1 cellular context compared by ENCODE assay signal in the genomic region with DNA sequence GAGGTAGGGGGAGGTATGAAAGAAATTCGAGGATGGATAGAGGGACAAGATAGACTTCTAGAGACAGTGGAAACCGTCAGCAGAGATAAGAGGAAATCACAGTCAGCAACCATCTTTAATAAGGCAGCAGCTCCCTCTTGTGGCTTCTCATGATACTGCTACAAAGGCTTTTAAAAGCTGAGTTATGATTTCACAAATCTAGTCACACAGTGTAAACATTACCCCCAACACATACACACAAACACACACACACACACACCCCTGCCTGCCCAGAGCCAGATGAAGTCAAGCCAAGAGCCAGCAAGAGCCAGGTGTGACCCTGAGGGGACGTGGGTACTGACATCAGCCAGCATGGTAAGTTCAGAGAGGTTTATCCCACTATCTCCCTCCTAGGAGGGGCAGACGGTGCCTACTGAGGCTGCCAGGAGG.
A peak's percentile ranks its signal among the peaks of the same experiment; 100 is the strongest.
TF ChIP-seq lines count a peak whose summit lies in the region.

No MANE protein-coding gene starts in this region.

TF ChIP-seq in GM12878, 131 proteins besides CTCF, POLR2A, EP300 and RAD21 (continued from another document):
- TF ChIP-seq SMC3 (IDR thresholded peaks at IDR 0.05; ENCODE audit: borderline replicate concordance, low read length) (peak; percentile 98), SREBF1 (IDR thresholded peaks at IDR 0.05; ENCODE audit: low read length) (no peak), HDGF (IDR thresholded peaks at IDR 0.05) (no peak), KAT2A (conservative IDR thresholded peaks at IDR 0.05; ENCODE audit: control insufficient read depth, low read depth, low read length) (no peak), MEF2A (IDR thresholded peaks at IDR 0.05; ENCODE audit: insufficient read depth, low read depth, low read length) (no peak), RFX5 (IDR thresholded peaks at IDR 0.05; ENCODE audit: low read depth, low read length) (no peak), YY1 (IDR thresholded peaks at IDR 0.05; ENCODE audit: low read depth, low read length) (peak; percentile 75; the same call in 1 of the 2 replicates), PAX8 (IDR thresholded peaks at IDR 0.05) (no peak), ZNF217 (IDR thresholded peaks at IDR 0.05) (no peak), ZNF622 (IDR thresholded peaks at IDR 0.05) (no peak), POLR2AphosphoS2 (IDR thresholded peaks at IDR 0.05; ENCODE audit: low read depth, low read length) (no peak), SPI1 (IDR thresholded peaks at IDR 0.05; ENCODE audit: borderline replicate concordance, insufficient read depth, low read depth, low read length) (peak; percentile 13; the same call in 1 of the 2 replicates), NBN (IDR thresholded peaks at IDR 0.05) (0 out of 2 replicates have a peak, but pooled peaks have one; percentile 41), SREBF2 (IDR thresholded peaks at IDR 0.05; ENCODE audit: low read length) (no peak)
- TF ChIP-seq, protein P1, sequence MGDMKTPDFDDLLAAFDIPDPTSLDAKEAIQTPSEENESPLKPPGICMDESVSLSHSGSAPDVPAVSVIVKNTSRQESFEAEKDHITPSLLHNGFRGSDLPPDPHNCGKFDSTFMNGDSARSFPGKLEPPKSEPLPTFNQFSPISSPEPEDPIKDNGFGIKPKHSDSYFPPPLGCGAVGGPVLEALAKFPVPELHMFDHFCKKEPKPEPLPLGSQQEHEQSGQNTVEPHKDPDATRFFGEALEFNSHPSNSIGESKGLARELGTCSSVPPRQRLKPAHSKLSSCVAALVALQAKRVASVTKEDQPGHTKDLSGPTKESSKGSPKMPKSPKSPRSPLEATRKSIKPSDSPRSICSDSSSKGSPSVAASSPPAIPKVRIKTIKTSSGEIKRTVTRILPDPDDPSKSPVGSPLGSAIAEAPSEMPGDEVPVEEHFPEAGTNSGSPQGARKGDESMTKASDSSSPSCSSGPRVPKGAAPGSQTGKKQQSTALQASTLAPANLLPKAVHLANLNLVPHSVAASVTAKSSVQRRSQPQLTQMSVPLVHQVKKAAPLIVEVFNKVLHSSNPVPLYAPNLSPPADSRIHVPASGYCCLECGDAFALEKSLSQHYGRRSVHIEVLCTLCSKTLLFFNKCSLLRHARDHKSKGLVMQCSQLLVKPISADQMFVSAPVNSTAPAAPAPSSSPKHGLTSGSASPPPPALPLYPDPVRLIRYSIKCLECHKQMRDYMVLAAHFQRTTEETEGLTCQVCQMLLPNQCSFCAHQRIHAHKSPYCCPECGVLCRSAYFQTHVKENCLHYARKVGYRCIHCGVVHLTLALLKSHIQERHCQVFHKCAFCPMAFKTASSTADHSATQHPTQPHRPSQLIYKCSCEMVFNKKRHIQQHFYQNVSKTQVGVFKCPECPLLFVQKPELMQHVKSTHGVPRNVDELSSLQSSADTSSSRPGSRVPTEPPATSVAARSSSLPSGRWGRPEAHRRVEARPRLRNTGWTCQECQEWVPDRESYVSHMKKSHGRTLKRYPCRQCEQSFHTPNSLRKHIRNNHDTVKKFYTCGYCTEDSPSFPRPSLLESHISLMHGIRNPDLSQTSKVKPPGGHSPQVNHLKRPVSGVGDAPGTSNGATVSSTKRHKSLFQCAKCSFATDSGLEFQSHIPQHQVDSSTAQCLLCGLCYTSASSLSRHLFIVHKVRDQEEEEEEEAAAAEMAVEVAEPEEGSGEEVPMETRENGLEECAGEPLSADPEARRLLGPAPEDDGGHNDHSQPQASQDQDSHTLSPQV (IDR thresholded peaks at IDR 0.05), result no peak
- TF ChIP-seq, protein P2, sequence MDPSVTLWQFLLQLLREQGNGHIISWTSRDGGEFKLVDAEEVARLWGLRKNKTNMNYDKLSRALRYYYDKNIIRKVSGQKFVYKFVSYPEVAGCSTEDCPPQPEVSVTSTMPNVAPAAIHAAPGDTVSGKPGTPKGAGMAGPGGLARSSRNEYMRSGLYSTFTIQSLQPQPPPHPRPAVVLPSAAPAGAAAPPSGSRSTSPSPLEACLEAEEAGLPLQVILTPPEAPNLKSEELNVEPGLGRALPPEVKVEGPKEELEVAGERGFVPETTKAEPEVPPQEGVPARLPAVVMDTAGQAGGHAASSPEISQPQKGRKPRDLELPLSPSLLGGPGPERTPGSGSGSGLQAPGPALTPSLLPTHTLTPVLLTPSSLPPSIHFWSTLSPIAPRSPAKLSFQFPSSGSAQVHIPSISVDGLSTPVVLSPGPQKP (IDR thresholded peaks at IDR 0.05; ENCODE audit: low read depth, low read length), result no peak
- TF ChIP-seq, protein P3, sequence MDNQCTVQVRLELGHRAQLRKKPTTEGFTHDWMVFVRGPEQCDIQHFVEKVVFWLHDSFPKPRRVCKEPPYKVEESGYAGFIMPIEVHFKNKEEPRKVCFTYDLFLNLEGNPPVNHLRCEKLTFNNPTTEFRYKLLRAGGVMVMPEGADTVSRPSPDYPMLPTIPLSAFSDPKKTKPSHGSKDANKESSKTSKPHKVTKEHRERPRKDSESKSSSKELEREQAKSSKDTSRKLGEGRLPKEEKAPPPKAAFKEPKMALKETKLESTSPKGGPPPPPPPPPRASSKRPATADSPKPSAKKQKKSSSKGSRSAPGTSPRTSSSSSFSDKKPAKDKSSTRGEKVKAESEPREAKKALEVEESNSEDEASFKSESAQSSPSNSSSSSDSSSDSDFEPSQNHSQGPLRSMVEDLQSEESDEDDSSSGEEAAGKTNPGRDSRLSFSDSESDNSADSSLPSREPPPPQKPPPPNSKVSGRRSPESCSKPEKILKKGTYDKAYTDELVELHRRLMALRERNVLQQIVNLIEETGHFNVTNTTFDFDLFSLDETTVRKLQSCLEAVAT (IDR thresholded peaks at IDR 0.05), result 0 out of 2 replicates have a peak, but pooled peaks have one; percentile 21
- TF ChIP-seq, protein P4, sequence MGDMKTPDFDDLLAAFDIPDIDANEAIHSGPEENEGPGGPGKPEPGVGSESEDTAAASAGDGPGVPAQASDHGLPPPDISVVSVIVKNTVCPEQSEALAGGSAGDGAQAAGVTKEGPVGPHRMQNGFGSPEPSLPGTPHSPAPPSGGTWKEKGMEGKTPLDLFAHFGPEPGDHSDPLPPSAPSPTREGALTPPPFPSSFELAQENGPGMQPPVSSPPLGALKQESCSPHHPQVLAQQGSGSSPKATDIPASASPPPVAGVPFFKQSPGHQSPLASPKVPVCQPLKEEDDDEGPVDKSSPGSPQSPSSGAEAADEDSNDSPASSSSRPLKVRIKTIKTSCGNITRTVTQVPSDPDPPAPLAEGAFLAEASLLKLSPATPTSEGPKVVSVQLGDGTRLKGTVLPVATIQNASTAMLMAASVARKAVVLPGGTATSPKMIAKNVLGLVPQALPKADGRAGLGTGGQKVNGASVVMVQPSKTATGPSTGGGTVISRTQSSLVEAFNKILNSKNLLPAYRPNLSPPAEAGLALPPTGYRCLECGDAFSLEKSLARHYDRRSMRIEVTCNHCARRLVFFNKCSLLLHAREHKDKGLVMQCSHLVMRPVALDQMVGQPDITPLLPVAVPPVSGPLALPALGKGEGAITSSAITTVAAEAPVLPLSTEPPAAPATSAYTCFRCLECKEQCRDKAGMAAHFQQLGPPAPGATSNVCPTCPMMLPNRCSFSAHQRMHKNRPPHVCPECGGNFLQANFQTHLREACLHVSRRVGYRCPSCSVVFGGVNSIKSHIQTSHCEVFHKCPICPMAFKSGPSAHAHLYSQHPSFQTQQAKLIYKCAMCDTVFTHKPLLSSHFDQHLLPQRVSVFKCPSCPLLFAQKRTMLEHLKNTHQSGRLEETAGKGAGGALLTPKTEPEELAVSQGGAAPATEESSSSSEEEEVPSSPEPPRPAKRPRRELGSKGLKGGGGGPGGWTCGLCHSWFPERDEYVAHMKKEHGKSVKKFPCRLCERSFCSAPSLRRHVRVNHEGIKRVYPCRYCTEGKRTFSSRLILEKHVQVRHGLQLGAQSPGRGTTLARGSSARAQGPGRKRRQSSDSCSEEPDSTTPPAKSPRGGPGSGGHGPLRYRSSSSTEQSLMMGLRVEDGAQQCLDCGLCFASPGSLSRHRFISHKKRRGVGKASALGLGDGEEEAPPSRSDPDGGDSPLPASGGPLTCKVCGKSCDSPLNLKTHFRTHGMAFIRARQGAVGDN (IDR thresholded peaks at IDR 0.05), result no peak
